Comparison of ENCODE assay signal across 8 cellular contexts in the genomic region with DNA sequence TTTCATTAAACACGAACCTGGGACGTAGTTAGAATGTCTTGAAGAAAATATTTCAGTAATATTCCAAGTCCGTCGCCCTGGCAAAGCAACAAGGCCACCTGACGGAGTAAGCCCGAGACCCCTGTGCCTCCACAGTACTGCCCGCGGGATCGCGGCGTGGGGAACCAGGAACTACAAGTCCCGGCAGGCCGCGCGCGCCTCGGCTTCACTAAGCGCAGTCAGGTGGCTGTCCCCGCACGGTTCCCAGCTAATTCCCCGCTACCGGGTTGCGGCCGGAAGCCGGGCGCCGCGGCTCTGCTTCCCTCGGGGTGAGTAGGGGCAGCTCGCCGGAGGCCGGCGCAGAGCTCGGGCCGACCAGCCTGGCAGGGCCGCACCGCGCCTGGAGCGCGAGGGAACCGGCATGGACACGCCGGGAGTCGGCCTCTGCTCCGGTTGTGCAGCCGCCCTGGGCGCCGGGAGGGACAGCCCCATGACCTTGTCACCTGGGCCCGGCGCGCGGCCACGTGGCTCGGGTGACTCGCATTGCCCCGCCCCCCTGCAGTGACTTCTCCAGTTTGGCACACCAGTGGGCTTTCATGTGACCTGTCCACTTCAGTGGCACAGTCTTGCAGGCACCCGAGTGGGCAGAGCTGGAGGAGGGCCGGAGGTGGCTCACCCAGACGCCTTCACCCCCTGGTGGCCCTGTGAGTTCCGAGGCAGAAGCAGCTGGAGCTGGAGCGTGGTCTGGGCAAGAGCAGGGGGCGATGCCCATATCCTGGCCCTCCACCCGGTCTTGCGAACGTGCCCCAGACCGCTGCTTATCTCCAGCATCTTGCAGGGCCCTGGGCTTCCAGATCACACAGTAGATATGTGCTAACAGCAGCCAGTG. TPM values are rescaled to one million over a fixed set of nuclear protein-coding genes. Genes with fewer than 3 reads are reported as not detected.
DNase-seq lines count a peak whose midpoint lies in the region; ATAC-seq, FAIRE-seq and TF ChIP-seq lines count a peak whose summit lies in the region.

A gene with protein sequence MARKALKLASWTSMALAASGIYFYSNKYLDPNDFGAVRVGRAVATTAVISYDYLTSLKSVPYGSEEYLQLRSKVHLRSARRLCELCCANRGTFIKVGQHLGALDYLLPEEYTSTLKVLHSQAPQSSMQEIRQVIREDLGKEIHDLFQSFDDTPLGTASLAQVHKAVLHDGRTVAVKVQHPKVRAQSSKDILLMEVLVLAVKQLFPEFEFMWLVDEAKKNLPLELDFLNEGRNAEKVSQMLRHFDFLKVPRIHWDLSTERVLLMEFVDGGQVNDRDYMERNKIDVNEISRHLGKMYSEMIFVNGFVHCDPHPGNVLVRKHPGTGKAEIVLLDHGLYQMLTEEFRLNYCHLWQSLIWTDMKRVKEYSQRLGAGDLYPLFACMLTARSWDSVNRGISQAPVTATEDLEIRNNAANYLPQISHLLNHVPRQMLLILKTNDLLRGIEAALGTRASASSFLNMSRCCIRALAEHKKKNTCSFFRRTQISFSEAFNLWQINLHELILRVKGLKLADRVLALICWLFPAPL (plus strand): TSS at position 247 of the 868 bp plus-strand sequence. CDS start 18,870 bp downstream, outside the sequence.

- 4% methylated on average over 53 of the region's 66 CpGs; no CpG with 5 or more reads in 1 of the 2 experiments for WGBS in H1 (ENCODE audit: extremely low coverage in 1 of 2, insufficient coverage in 1 of 2, insufficient read length in 1 of 2, insufficient replicate concordance in 2 of 2, low coverage in 1 of 2, low lambda C conversion rate in 2 of 2, missing lambda C conversion rate in 1 of 2), 2 experiments

- no peak within 1 kb of the TSS for H3K14ac ChIP-seq in H1 (ENCODE audit: insufficient read length)

- H3K27me3 Mint-ChIP-seq in Caco-2 (ENCODE audit: insufficient read depth, unreplicated experiment): no peaks in the 10 kb centered on the region
- peaks cover 3% of the 10 kb centered on the region for H3K27me3 Mint-ChIP-seq in activated CD8-positive, alpha-beta memory T cell treated with anti-CD3 and anti-CD28 coated beads, Interleukin-2, amount 10 ng/mL, durations not matched to agents 7 days and 5 days

- H3K18ac ChIP-seq in H1 (ENCODE audit: extremely low read depth, low read length): peak within 1 kb of the TSS; percentile 84

- H3K23me2 ChIP-seq in H1 (ENCODE audit: low read depth, low read length): peaks cover 5% of the 10 kb centered on the region; the same call in 1 of the 2 replicates

- peak within 1 kb of the TSS; percentile 58 for H4K91ac ChIP-seq in H1 (replicated peaks; ENCODE audit: insufficient read length, low read length)

- H3K4me3 ChIP-seq in Caco-2 (ENCODE audit: low read depth, low read length): peak within 1 kb of the TSS; percentile 70
- H3K4me3 ChIP-seq in H1 (ENCODE audit: extremely low read depth in 1 of 4, insufficient read depth in 2 of 4, low read depth in 3 of 4, low read length in 4 of 4): peak within 1 kb of the TSS; percentile 74 to 86 (median 84)

- intact Hi-C loops in Caco-2 (cut with micrococcal nuclease; ENCODE audit: unreplicated experiment): loop anchor here (1.0 to 5.0 kb wide), 2 partner anchors 39 to 143 kb away; a partner anchor contains a TSS

- ATAC-seq in activated CD8-positive, alpha-beta memory T cell treated with anti-CD3 and anti-CD28 coated beads, Interleukin-2, amount 10 ng/mL, durations not matched to agents 7 days and 5 days: peak; percentile 94

- H2AK5ac ChIP-seq in H1 (ENCODE audit: low read depth, low read length): no peak within 1 kb of the TSS

- no peaks in the 10 kb centered on the region for H4K20me1 ChIP-seq in H1 (replicated peaks in 1 of 2; ENCODE audit: control insufficient read depth in 1 of 2, insufficient read depth in 2 of 2, low read length in 2 of 2)

- H2BK15ac ChIP-seq in H1 (ENCODE audit: low read length): no peak within 1 kb of the TSS

- H3K79me1 ChIP-seq in H1 (ENCODE audit: low read depth, low read length): 0 out of 2 replicates have a peak, but pooled peaks cover 5% of the 10 kb centered on the region

- CTCF ChIA-PET in Caco-2 (lab: Charles Lee): interaction anchor here (0.6 to 0.7 kb wide), 2 partner anchors 40 to 144 kb away, joined by 3 to 4 read pairs; no protein-coding TSS in a partner anchor
- CTCF ChIA-PET in activated CD8-positive, alpha-beta memory T cell treated with anti-CD3 and anti-CD28 coated beads, Interleukin-2, amount 10 ng/mL, durations not matched to agents 7 days and 5 days (lab: Charles Lee): interaction anchor here (1.1 to 1.3 kb wide), 3 partner anchors 39 to 219 kb away, joined by 3 read pairs; a partner anchor contains a TSS
- CTCF ChIA-PET in H1 (lab: Charles Lee; ENCODE audit: partially characterized antibody): interaction anchor here (0.6 to 3.6 kb wide), 7 partner anchors 9 to 55 kb away, joined by 3 to 27 read pairs (median 3); a partner anchor contains a TSS

- no peaks in the 10 kb centered on the region for H3K9me3 Mint-ChIP-seq in Caco-2 (ENCODE audit: unreplicated experiment)
- no peaks in the 10 kb centered on the region for H3K9me3 Mint-ChIP-seq in activated CD8-positive, alpha-beta memory T cell treated with anti-CD3 and anti-CD28 coated beads, Interleukin-2, amount 10 ng/mL, durations not matched to agents 7 days and 5 days (ENCODE audit: low read depth)

- no peaks in the 10 kb centered on the region for H3K36me3 Mint-ChIP-seq in Caco-2 (ENCODE audit: insufficient read depth, unreplicated experiment)
- H3K36me3 Mint-ChIP-seq in activated CD8-positive, alpha-beta memory T cell treated with anti-CD3 and anti-CD28 coated beads, Interleukin-2, amount 10 ng/mL, durations not matched to agents 7 days and 5 days: no peaks in the 10 kb centered on the region

- H3K27ac ChIP-seq in H1 (ENCODE audit: low read depth, low read length): peak within 1 kb of the TSS; percentile 41; the same call in 1 of the 2 replicates

- H2BK20ac ChIP-seq in H1 (ENCODE audit: low read length): no peak within 1 kb of the TSS

- no peaks in the 10 kb centered on the region for H3K27me3 ChIP-seq in Caco-2 (replicated peaks; ENCODE audit: control insufficient read depth, insufficient read depth, low read length)
- H3K27me3 ChIP-seq in H1 (replicated peaks in 1 of 4; ENCODE audit: control insufficient read depth in 3 of 4, extremely low read depth in 1 of 4, insufficient read depth in 3 of 4, low read length in 3 of 4): no peaks in the 10 kb centered on the region

- H3K36me3 ChIP-seq in Caco-2 (ENCODE audit: control insufficient read depth, insufficient read depth, low read length) (no peaks in the 10 kb centered on the region), H1 (ENCODE audit: control insufficient read depth in 2 of 4, insufficient read depth in 4 of 4, low read length in 3 of 4) (no peaks in the 10 kb centered on the region)

- FAIRE-seq in H1 (lab: Jason Lieb, UNC): no peak

- H4K5ac ChIP-seq in H1 (ENCODE audit: insufficient read length, low read depth, low read length): peak within 1 kb of the TSS; percentile 89

- H3K79me2 ChIP-seq in H1 (ENCODE audit: control insufficient read depth in 1 of 2, insufficient read depth in 2 of 2, low read length in 2 of 2): 0 out of 4 replicates have a peak, but pooled peaks cover 0 to 3% of the 10 kb centered on the region in 2 experiments

- peak; percentile 87 to 88 for DNase-seq in Caco-2
- peak; percentile 91 for DNase-seq in GM20000 (ENCODE audit: low spot score)
- peak; percentile 34 for DNase-seq in HS-5 (ENCODE audit: low read depth)
- peak; percentile 73 to 78 for DNase-seq in NOMO-1 (lab: John Stamatoyannopoulos, UW; ENCODE audit: unreplicated experiment in 2 of 2)
- DNase-seq in activated CD8-positive, alpha-beta memory T cell treated with anti-CD3 and anti-CD28 coated beads, Interleukin-2, amount 10 ng/mL, durations not matched to agents 7 days and 5 days: peak; percentile 91
- DNase-seq in H1 (ENCODE audit: low read depth in 1 of 2, low spot score in 2 of 2): peak in 1 of 2 experiments; percentile 88
- peak; percentile 97 for DNase-seq in mesenteric fat pad (ENCODE audit: low spot score)
- DNase-seq in stimulated activated CD8-positive, alpha-beta memory T cell treated with anti-CD3 and anti-CD28 coated beads, Interleukin-15, amount 100 ng/mL, for 24 hours (ENCODE audit: low read depth): peak; percentile 80

- peak in 1 of 2 experiments; percentile 88; a peak in 2 of 3 replicates for TF ChIP-seq POLR2A in H1 (IDR thresholded peaks at IDR 0.05; ENCODE audit: control extremely low read depth in 1 of 2, low read depth in 2 of 2, low read length in 2 of 2)

- no peak for TF ChIP-seq EP300 in H1 (IDR thresholded peaks at IDR 0.05; ENCODE audit: borderline replicate concordance in 1 of 2, low read depth in 2 of 2, low read length in 2 of 2)

- H3K56ac ChIP-seq in H1 (replicated peaks; ENCODE audit: insufficient read length, low read depth, low read length): peak within 1 kb of the TSS; percentile 64

- H3K27ac Mint-ChIP-seq in Caco-2 (ENCODE audit: unreplicated experiment): peak within 1 kb of the TSS; percentile 86
- peak within 1 kb of the TSS; percentile 76 for H3K27ac Mint-ChIP-seq in activated CD8-positive, alpha-beta memory T cell treated with anti-CD3 and anti-CD28 coated beads, Interleukin-2, amount 10 ng/mL, durations not matched to agents 7 days and 5 days

- H2BK120ac ChIP-seq in H1 (replicated peaks; ENCODE audit: low read depth, low read length): peak within 1 kb of the TSS; percentile 87

- TF ChIP-seq CTCF in Caco-2 (IDR thresholded peaks at IDR 0.05; ENCODE audit: insufficient read depth in 1 of 2, low read depth in 1 of 2, low read length in 1 of 2, severe bottlenecking in 1 of 2, unreplicated experiment in 1 of 2) (peak; percentile 32 to 51), GM20000 (IDR thresholded peaks at IDR 0.05; ENCODE audit: extremely low read depth, missing control alignments) (no peak), H1 (IDR thresholded peaks at IDR 0.05; ENCODE audit: control extremely low read depth in 1 of 3, insufficient read depth in 1 of 3, low read depth in 1 of 3, low read length in 3 of 3) (peak in 2 of 3 experiments; percentile 26 to 40; a peak in 2 of 4 replicates)

- peaks cover 7% of the 10 kb centered on the region for H3K4me1 Mint-ChIP-seq in Caco-2 (ENCODE audit: low read depth, unreplicated experiment)
- peaks cover 11% of the 10 kb centered on the region for H3K4me1 Mint-ChIP-seq in activated CD8-positive, alpha-beta memory T cell treated with anti-CD3 and anti-CD28 coated beads, Interleukin-2, amount 10 ng/mL, durations not matched to agents 7 days and 5 days

- H3K4ac ChIP-seq in H1 (replicated peaks; ENCODE audit: insufficient read length, low read depth, low read length): peak within 1 kb of the TSS; percentile 27

- peak within 1 kb of the TSS; percentile 66; the same call in 1 of the 2 replicates for H2BK5ac ChIP-seq in H1 (ENCODE audit: low read depth, low read length)

- TSS peak; percentile 80 for BruUV-seq in Caco-2 (replicated peaks; lab: Mats Ljungman, UMichigan)

- peak within 1 kb of the TSS; percentile 83 for H3K4me3 Mint-ChIP-seq in Caco-2 (ENCODE audit: unreplicated experiment)
- H3K4me3 Mint-ChIP-seq in activated CD8-positive, alpha-beta memory T cell treated with anti-CD3 and anti-CD28 coated beads, Interleukin-2, amount 10 ng/mL, durations not matched to agents 7 days and 5 days: peak within 1 kb of the TSS; percentile 78

- no peak within 1 kb of the TSS for H2BK12ac ChIP-seq in H1 (ENCODE audit: low read depth, low read length)

- H3K9me3 ChIP-seq in Caco-2: no peaks in the 10 kb centered on the region
- H3K9me3 ChIP-seq in H1 (ENCODE audit: insufficient read depth in 2 of 2, low read depth in 1 of 2, low read length in 1 of 2): no peaks in the 10 kb centered on the region

- H4K8ac ChIP-seq in H1 (ENCODE audit: extremely low read depth, insufficient read depth, low read length): peak within 1 kb of the TSS; percentile 62; the same call in 1 of the 2 replicates

- POLR2A ChIA-PET in Caco-2 (lab: Charles Lee) (interaction anchor here (0.6 to 1.4 kb wide), 5 partner anchors 8 to 42 kb away, joined by 3 to 4 read pairs (median 3); no protein-coding TSS in a partner anchor), H1 (lab: Charles Lee; ENCODE audit: partially characterized antibody) (interaction anchor here (1.0 to 2.2 kb wide), 5 partner anchors 9 to 140 kb away, joined by 4 to 9 read pairs (median 7); a partner anchor contains a TSS)

- peak within 1 kb of the TSS; percentile 36 to 80 (median 74); a peak in 6 of 7 replicates for H3K9ac ChIP-seq in H1 (replicated peaks in 1 of 4; ENCODE audit: extremely low read depth in 1 of 4, low read depth in 3 of 4, low read length in 3 of 4)

- H3K4me2 ChIP-seq in H1 (ENCODE audit: insufficient read depth in 1 of 2, low read depth in 2 of 2, low read length in 2 of 2): peak within 1 kb of the TSS; percentile 54 to 88

- H2AFZ ChIP-seq in H1 (ENCODE audit: low read length): peak within 1 kb of the TSS; percentile 90

- no peak; a peak in 1 of 4 replicates for TF ChIP-seq RAD21 in H1 (IDR thresholded peaks at IDR 0.05 in 1 of 2, conservative IDR thresholded peaks at IDR 0.05 in 1 of 2; ENCODE audit: low read depth in 2 of 2, low read length in 2 of 2)

- H3K23ac ChIP-seq in H1 (ENCODE audit: insufficient read length): no peak within 1 kb of the TSS

- H3K4me1 ChIP-seq in Caco-2: peaks cover 24% of the 10 kb centered on the region
- peaks cover 0 to 13% (median 1%) of the 10 kb centered on the region in 4 experiments; a peak in 4 of 7 replicates for H3K4me1 ChIP-seq in H1 (replicated peaks in 1 of 4; ENCODE audit: control insufficient read depth in 3 of 4, insufficient read depth in 4 of 4, low read length in 3 of 4)

RNA-seq across cellular contexts. Expression of the gene that starts here (rescaled TPM):
- total RNA-seq in Caco-2 (2022) (8.8 and 9.7 TPM in 2 replicates), mesenteric fat pad (9.0 TPM)
- 1 to 10 TPM; 2.5 to 3.5 TPM for total RNA-seq in activated CD8-positive, alpha-beta memory T cell treated with anti-CD3 and anti-CD28 coated beads, Interleukin-2, amount 10 ng/mL, durations not matched to agents 7 days and 5 days
- 11.0 and 11.5 TPM in 2 replicates for total RNA-seq in H1 (2021; fragmentation: NEBNext Ultra II Directional; extraction: Animal tissue kit (Norgen Biotek cat#: 25700))
- 16.8 and 23.0 TPM in 2 replicates for polyA plus RNA-seq in H1 (2011; rRNA removed)
- polyA plus RNA-seq in H1 (2011; cell fraction: cytosol; rRNA removed): 15.5 TPM
- polyA plus RNA-seq in H1 (2011; cell fraction: nucleus; rRNA removed): 31.9 TPM
- polyA plus RNA-seq in H1 (2012, experiment 1 of 2): 10.5 to 17.5 TPM (median 13.8 TPM) in 4 replicates
- polyA plus RNA-seq in H1 (2012, experiment 2 of 2): 11.5 TPM
- 8.7 TPM for polyA plus RNA-seq in H1 (2013, experiment 1 of 2)
- polyA plus RNA-seq in H1 (2013, experiment 2 of 2): 9.3 TPM
- 17.4 and 18.0 TPM in 2 replicates for polyA minus RNA-seq in H1 (2011; rRNA and poly(A)+ RNA removed)
- 7.6 TPM for polyA minus RNA-seq in H1 (2011; cell fraction: cytosol; rRNA and poly(A)+ RNA removed)
- 13.1 TPM for polyA minus RNA-seq in H1 (2011; cell fraction: nucleus; rRNA and poly(A)+ RNA removed)
